In the genomic region with DNA sequence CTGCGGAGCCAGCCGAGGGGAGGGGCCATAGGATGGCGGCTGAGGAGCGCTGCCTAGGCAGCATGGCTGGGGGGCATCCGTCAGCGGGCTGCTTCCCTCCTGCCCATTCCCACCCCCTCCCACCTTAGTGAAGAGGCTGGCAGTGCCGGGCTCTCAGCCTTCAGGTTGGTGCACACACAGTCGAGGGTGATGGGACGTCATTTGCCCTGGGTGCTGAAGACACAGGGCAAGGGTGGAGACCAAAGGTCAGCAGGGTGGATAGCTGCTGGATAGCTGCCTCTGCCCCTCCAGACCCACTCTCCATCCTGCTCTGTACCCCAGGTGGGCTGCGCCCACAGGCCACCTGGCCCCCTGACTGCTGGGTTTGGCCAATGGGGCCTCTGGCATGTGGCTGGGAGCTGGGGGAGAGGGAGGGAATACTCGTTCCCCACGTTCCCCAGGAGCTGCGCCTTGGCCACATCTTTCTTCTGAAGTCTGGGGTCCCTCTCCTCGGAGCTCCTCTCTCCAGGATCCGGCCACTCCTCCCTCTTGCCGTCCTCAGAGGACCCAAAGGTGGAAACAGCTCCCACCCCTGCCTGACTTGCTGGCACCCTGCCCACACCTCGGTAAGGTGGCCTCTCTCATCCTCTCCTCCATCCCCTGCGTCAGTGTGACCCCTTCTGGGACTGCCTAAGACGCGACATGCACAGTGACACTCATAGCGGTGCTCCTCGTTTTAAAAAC, we compare ENCODE assay signal across 1 cellular context.
TF ChIP-seq lines count a peak whose summit lies in the region.

No MANE protein-coding gene starts in this region.

TF ChIP-seq in GM12878, 131 proteins besides CTCF, POLR2A, EP300 and RAD21:
- no peak for TF ChIP-seq EGR1 (IDR thresholded peaks at IDR 0.05; ENCODE audit: borderline replicate concordance in 1 of 2, low read depth in 2 of 2, low read length in 2 of 2)
- TF ChIP-seq, protein P1, sequence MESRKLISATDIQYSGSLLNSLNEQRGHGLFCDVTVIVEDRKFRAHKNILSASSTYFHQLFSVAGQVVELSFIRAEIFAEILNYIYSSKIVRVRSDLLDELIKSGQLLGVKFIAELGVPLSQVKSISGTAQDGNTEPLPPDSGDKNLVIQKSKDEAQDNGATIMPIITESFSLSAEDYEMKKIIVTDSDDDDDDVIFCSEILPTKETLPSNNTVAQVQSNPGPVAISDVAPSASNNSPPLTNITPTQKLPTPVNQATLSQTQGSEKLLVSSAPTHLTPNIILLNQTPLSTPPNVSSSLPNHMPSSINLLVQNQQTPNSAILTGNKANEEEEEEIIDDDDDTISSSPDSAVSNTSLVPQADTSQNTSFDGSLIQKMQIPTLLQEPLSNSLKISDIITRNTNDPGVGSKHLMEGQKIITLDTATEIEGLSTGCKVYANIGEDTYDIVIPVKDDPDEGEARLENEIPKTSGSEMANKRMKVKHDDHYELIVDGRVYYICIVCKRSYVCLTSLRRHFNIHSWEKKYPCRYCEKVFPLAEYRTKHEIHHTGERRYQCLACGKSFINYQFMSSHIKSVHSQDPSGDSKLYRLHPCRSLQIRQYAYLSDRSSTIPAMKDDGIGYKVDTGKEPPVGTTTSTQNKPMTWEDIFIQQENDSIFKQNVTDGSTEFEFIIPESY (IDR thresholded peaks at IDR 0.05), result peak; percentile 82; the same call in 1 of the 2 replicates
TF ChIP-seq in GM12878: peak in this region for 1.
